In the genomic region with DNA sequence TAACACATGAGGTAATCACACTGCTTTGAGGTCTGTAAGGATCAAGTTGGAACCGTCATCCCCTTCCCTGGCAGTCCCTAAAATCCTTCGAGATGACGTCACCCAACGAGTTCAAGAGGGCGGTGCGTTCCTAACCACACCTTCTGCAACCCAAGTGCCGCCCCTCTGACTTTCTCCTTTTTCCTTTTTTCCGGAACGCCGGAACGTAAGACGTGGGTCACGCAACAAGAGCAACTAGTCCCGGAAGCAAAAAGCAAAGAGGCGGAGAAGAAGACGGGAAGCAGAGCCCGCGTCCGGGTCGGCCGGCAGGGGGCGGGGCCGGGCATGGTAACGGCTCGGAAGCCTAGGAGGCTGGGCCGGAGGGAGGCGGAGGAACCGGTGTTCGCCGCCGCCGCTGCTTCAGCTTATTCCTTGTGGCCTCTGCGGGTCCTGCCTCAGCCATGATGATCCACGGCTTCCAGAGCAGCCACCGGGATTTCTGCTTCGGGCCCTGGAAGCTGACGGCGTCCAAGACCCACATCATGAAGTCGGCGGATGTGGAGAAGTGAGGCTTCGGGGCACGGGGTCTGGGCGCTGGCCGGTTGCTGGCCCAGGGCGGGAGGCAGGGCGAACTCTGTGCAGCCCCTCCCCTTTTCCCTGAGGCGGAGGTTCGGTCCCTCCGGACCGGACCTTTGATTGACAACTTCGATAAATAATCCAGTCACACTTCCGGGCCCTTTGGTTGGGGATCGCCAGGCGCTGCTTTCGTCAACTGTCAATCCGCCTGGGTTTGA, we compare ENCODE assay signal across 8 cellular contexts. TPM values are rescaled to one million over a fixed set of nuclear protein-coding genes. Genes with fewer than 3 reads are reported as not detected.
A peak's percentile ranks its signal among the peaks of the same experiment; 100 is the strongest.
DNase-seq lines count a peak whose midpoint lies in the region; TF ChIP-seq lines count a peak whose summit lies in the region.

TIPRL (plus strand) TSS at position 325 of the 773 bp plus-strand sequence; CDS start at position 441, 116 bp downstream.

- H3K9me3 ChIP-seq in HAP-1 (no peaks in the 10 kb centered on the region; the same call in 1 of the 2 replicates), MG63 (no peaks in the 10 kb centered on the region)

- no peaks in the 10 kb centered on the region for H3K9me3 Mint-ChIP-seq in neural crest cell

- no peaks in the 10 kb centered on the region for H3K36me3 Mint-ChIP-seq in neural crest cell (ENCODE audit: low read depth)

- no peak within 1 kb of the TSS for H3K27ac Mint-ChIP-seq in neural crest cell (ENCODE audit: unreplicated experiment)

- no peak within 1 kb of the TSS for H3K4me3 Mint-ChIP-seq in neural crest cell

- DNase-seq in GDM1 (lab: John Stamatoyannopoulos, UW) (peak; percentile 96), HAP-1 (ENCODE audit: low spot score in 2 of 2) (peak; percentile 96), MG63 (peak; percentile 97), SHP77 treated with DMSO at 0.1 percent for 48 hours (lab: John Stamatoyannopoulos, UW) (peak; percentile 97), activated gamma-delta T cell (lab: John Stamatoyannopoulos, UW) (peak; percentile 85), foreskin fibroblast (peak; percentile 99), neural crest cell (ENCODE audit: low read depth, low spot score) (peak; percentile 92), stromal cell of bone marrow (ENCODE audit: low read depth) (peak; percentile 98)

- peaks cover 9% of the 10 kb centered on the region for H3K4me1 ChIP-seq in HAP-1

- in situ Hi-C loops in HAP-1 (cut with MboI; ENCODE audit: low sequenced_read_pairs) = no loop called here

- H3K4me1 Mint-ChIP-seq in neural crest cell = no peaks in the 10 kb centered on the region

- peak; percentile 33 for TF ChIP-seq CTCF in foreskin fibroblast (IDR thresholded peaks at IDR 0.05; ENCODE audit: low read depth, low read length)
- TF ChIP-seq CTCF in neural crest cell (conservative IDR thresholded peaks at IDR 0.05) = peak; percentile 77

- H3K36me3 ChIP-seq in HAP-1 (replicated peaks) = no peaks in the 10 kb centered on the region
- peaks cover 6% of the 10 kb centered on the region; the same call in 1 of the 2 replicates for H3K36me3 ChIP-seq in MG63

- H3K4me3 ChIP-seq in HAP-1 (peak within 1 kb of the TSS; percentile 82), MG63 (peak within 1 kb of the TSS; percentile 94), foreskin fibroblast (ENCODE audit: low read depth in 1 of 2, low read length in 2 of 2) (peak within 1 kb of the TSS; percentile 88 to 99)

- H3K27me3 Mint-ChIP-seq in neural crest cell (ENCODE audit: low read depth) = no peaks in the 10 kb centered on the region

- no peaks in the 10 kb centered on the region for H3K27me3 ChIP-seq in HAP-1 (ENCODE audit: low read depth)
- H3K27me3 ChIP-seq in MG63 = no peaks in the 10 kb centered on the region

RNA-seq across cellular contexts. Expression of gene TIPRL, which starts in this region (rescaled TPM):
- 50.2 and 86.2 TPM in 2 replicates for total RNA-seq in MG63 (2014; rRNA removed; shearing (Covaris generic); ENCODE audit: low replicate concordance)
- 28.3 and 33.5 TPM in 2 replicates for total RNA-seq in neural crest cell

Comparison
In these comparisons a context has a peak if more than half of its experiments do, and no peak if none do; other contexts are left out.
1. Peak in every context shown above with its lines: DNase-seq and H3K4me3 ChIP-seq.